Comparison of ENCODE assay signal across 8 cellular contexts in genomic region chr18:63421514-63421913, GRCh38. TPM values are rescaled to one million over a fixed set of nuclear protein-coding genes. Genes with fewer than 3 reads are reported as not detected.
A peak's percentile ranks its signal among the peaks of the same experiment; 100 is the strongest.
DNase-seq lines count a peak whose midpoint lies in the region; ATAC-seq and TF ChIP-seq lines count a peak whose summit lies in the region.

No MANE protein-coding gene starts in this region.

- peaks cover 5 to 49% (median 24%) of the 10 kb centered on the region in 9 donors for H3K4me1 ChIP-seq in heart right ventricle
- peaks cover 22% of the 10 kb centered on the region for H3K4me1 ChIP-seq in lower lobe of right lung
- peaks cover 38% of the 10 kb centered on the region for H3K4me1 ChIP-seq in vagina

- 15 to 16% methylated on average over 6 of the region's 6 CpGs for WGBS in heart right ventricle, 2 donors

- H3K4me3 ChIP-seq in heart right ventricle (peak overlapping the region; percentile 65 to 97 (median 86)), astrocyte of the spinal cord (ENCODE audit: low read depth, low read length) (peak overlapping the region; percentile 91), lower lobe of right lung (peak overlapping the region; percentile 95), vagina (peak overlapping the region; percentile 90 to 91)

- no peak for TF ChIP-seq POLR2A in vagina (IDR thresholded peaks at IDR 0.05)

- H3K27ac ChIP-seq in heart right ventricle (peak overlapping the region; percentile 92 to 99 (median 94)), lower lobe of right lung (peak overlapping the region; percentile 92), vagina (peak overlapping the region; percentile 98)

- TF ChIP-seq CTCF in heart right ventricle (IDR thresholded peaks at IDR 0.05) = no peak
- no peak for TF ChIP-seq CTCF in astrocyte of the spinal cord (IDR thresholded peaks at IDR 0.05; ENCODE audit: low read depth, low read length)
- TF ChIP-seq CTCF in lower lobe of right lung (IDR thresholded peaks at IDR 0.05) = no peak
- TF ChIP-seq CTCF in vagina (IDR thresholded peaks at IDR 0.05) = no peak

- H3K27me3 ChIP-seq in heart right ventricle (no peaks in the 10 kb centered on the region), lower lobe of right lung (ENCODE audit: low read depth) (no peaks in the 10 kb centered on the region), vagina (no peaks in the 10 kb centered on the region)

- no peak for ATAC-seq in heart right ventricle
- ATAC-seq in Right ventricle myocardium inferior = no peak
- no peak for ATAC-seq in lower lobe of right lung

- intact Hi-C loops in heart right ventricle (cut with DNase I) = loop anchor here in 6 of 10 donors (5.0 to 10.0 kb wide), 6 partner anchors 54 to 707 kb away; partner anchors contain the start of genes KDSR (in 4 of the 6) and PHLPP1 (in 2 of the 6)
- intact Hi-C loops in Right ventricle myocardium inferior (cut with DNase I) = loop anchor here (5.0 to 10.0 kb wide), 2 partner anchors 289 to 707 kb away; partner anchors contain the start of gene PHLPP1
- intact Hi-C loops in lower lobe of right lung (cut with DNase I) = no loop called here
- intact Hi-C loops in vagina (cut with DNase I) = no loop called here

- H3K9me3 ChIP-seq in heart right ventricle (no peaks in the 10 kb centered on the region), lower lobe of right lung (no peaks in the 10 kb centered on the region), vagina (no peaks in the 10 kb centered on the region)

- in situ Hi-C loops in astrocyte of the spinal cord (cut with HindIII; ENCODE audit: low sequenced_read_pairs) = no loop called here

- H3K36me3 ChIP-seq in heart right ventricle (peaks cover 0 to 41% (median 0%) of the 10 kb centered on the region in 9 donors), lower lobe of right lung (peaks cover 34% of the 10 kb centered on the region), vagina (peaks cover 0 to 7% of the 10 kb centered on the region in 2 donors)

- no peak for DNase-seq in heart right ventricle
- no peak for DNase-seq in Right ventricle myocardium inferior (ENCODE audit: missing footprints)
- DNase-seq in astrocyte of the spinal cord (ENCODE audit: low read depth, low spot score) = no peak
- no peak for DNase-seq in lower lobe of right lung
- no peak for DNase-seq in vagina (ENCODE audit: extremely low spot score in 2 of 2)
- DNase-seq in cortex of kidney (lab: John Stamatoyannopoulos, UW) = no peak
- no peak for DNase-seq in GDM1 (lab: John Stamatoyannopoulos, UW)
- no peak for DNase-seq in NCI-H146 (lab: John Stamatoyannopoulos, UW)

RNA-seq across cellular contexts. Expression of gene VPS4B, which starts 0.8 kb away (rescaled TPM):
- total RNA-seq in heart right ventricle = 10 to 100 TPM; 19.7 to 39.6 (median 22.8) TPM
- polyA plus RNA-seq in heart right ventricle = 1 to 10 TPM; 6.1 to 7.3 TPM
- total RNA-seq in Right ventricle myocardium inferior = 20.4 TPM
- total RNA-seq in lower lobe of right lung = 63.6 TPM
- 30.7 TPM for total RNA-seq in vagina

RNA-seq across cellular contexts. Expression of gene KDSR, which starts 54.5 kb away (rescaled TPM):
- 10 to 100 TPM; 28.6 to 41.6 (median 34.9) TPM for total RNA-seq in heart right ventricle
- 10 to 100 TPM in 1 of 2 donors, 1 to 10 TPM in 1; 9.4 to 21.0 TPM for polyA plus RNA-seq in heart right ventricle
- total RNA-seq in Right ventricle myocardium inferior = 32.3 TPM
- total RNA-seq in lower lobe of right lung = 68.5 TPM
- 42.0 TPM for total RNA-seq in vagina

RNA-seq across cellular contexts. Expression of gene SERPINB5, which starts 55.2 kb away (rescaled TPM):
- total RNA-seq in heart right ventricle (not detected), Right ventricle myocardium inferior (not detected), lower lobe of right lung (not detected), vagina (141 TPM)
- under 1 TPM in 1 of 2 donors, not detected in 1; 0.03 TPM for polyA plus RNA-seq in heart right ventricle

Comparison
In these comparisons a context has a peak if more than half of its experiments do, and no peak if none do; other contexts are left out.
1. RNA of gene SERPINB5, which starts 55.2 kb away (total RNA-seq): 141 TPM in vagina (single experiment); not detected in lower lobe of right lung (single experiment), not detected in heart right ventricle and not detected in Right ventricle myocardium inferior (single experiment); every median in the first group is over 100 times any median in the second.
2. intact Hi-C loops: an anchor here in heart right ventricle (5.0 to 10.0 kb wide) and Right ventricle myocardium inferior (5.0 to 10.0 kb wide); none called in lower lobe of right lung and vagina.
3. Peak in every context shown above with its lines, with median percentiles within 50 percentile points of each other: H3K27ac ChIP-seq and H3K4me3 ChIP-seq.